ENCODE assay signal across 25 cellular contexts in the genomic region with DNA sequence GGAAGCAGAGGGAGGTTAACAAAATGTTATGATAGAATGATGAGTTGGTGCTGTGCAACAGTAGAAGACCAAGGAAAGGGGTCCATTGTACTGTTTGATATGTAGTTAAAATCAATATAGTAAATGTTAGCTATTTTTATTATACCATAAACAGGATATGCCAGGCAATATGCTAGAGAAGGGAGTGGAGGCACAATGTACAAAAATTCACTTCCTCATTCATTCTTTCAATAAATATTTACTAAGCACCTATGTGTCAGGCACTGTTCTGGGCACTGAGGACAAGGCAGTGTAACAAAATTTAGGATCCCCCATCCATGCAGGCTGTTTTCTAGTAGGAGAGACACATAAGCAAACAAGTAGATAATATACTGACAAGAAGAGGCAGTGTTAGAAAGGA.
"Had no signal": no experiment of that assay in that cellular context is flagged by ENCODE, and none has a peak within 500 bp of the region (broad histone marks: within the 10 kb centered on the region; RNA-seq: fewer than 3 reads in every experiment).

No MANE protein-coding gene starts in this region.

- H3K36me3 Mint-ChIP-seq: mesothelial cell of epicardium; naive thymus-derived CD4-positive, alpha-beta T cell; natural killer cell treated with Interleukin-12 subunit alpha and Interleukin-12 subunit beta and Interleukin-15 and Interleukin-18, amount 100 ng/mL, for 72 hours; stimulated activated memory B cell treated with anti-CD40 and anti-IgM and Interleukin-4, amounts not matched to agents 10 μg/mL and 1 μg/mL and 100 μg/mL, for 72 hours had no signal

- H3K27me3 ChIP-seq: ovary, right atrium auricular region, right lobe of liver, stomach, testis, thyroid gland, transverse colon, upper lobe of left lung, vagina had no signal

- H3K27me3 Mint-ChIP-seq: progenitor cell of endocrine pancreas had no signal

- H3K9me3 Mint-ChIP-seq: mesothelial cell of epicardium; naive thymus-derived CD4-positive, alpha-beta T cell; natural killer cell treated with Interleukin-12 subunit alpha and Interleukin-12 subunit beta and Interleukin-15 and Interleukin-18, amount 100 ng/mL, for 72 hours; stimulated activated memory B cell treated with anti-CD40 and anti-IgM and Interleukin-4, amounts not matched to agents 10 μg/mL and 1 μg/mL and 100 μg/mL, for 72 hours had no signal

- H3K36me3 ChIP-seq: left ventricle myocardium inferior, ovary, right atrium auricular region, right lobe of liver, stomach, thyroid gland, transverse colon, vagina had no signal

- H3K4me2 ChIP-seq: smooth muscle cell had no signal

- H3K4me3 Mint-ChIP-seq: mesothelial cell of epicardium; naive thymus-derived CD4-positive, alpha-beta T cell; natural killer cell treated with Interleukin-12 subunit alpha and Interleukin-12 subunit beta and Interleukin-15 and Interleukin-18, amount 100 ng/mL, for 72 hours; stimulated activated memory B cell treated with anti-CD40 and anti-IgM and Interleukin-4, amounts not matched to agents 10 μg/mL and 1 μg/mL and 100 μg/mL, for 72 hours had no signal

- H3K4me1 ChIP-seq: right atrium auricular region, vagina had no signal

- ATAC-seq: naive thymus-derived CD4-positive, alpha-beta T cell; natural killer cell treated with Interleukin-12 subunit alpha and Interleukin-12 subunit beta and Interleukin-15 and Interleukin-18, amount 100 ng/mL, for 72 hours; stimulated activated memory B cell treated with anti-CD40 and anti-IgM and Interleukin-4, amounts not matched to agents 10 μg/mL and 1 μg/mL and 100 μg/mL, for 72 hours; stimulated activated naive CD8-positive, alpha-beta T cell treated with anti-CD3 and anti-CD28 coated beads, Interleukin-15, Interleukin-2, amounts not matched to agents 100 U/mL and 50 U/mL, for 24 hours had no signal

- H3K27ac Mint-ChIP-seq: mesothelial cell of epicardium; naive thymus-derived CD4-positive, alpha-beta T cell; natural killer cell treated with Interleukin-12 subunit alpha and Interleukin-12 subunit beta and Interleukin-15 and Interleukin-18, amount 100 ng/mL, for 72 hours; stimulated activated memory B cell treated with anti-CD40 and anti-IgM and Interleukin-4, amounts not matched to agents 10 μg/mL and 1 μg/mL and 100 μg/mL, for 72 hours had no signal

- H3K9me3 ChIP-seq: left ventricle myocardium inferior, ovary, right atrium auricular region, right lobe of liver, stomach, testis, thyroid gland, transverse colon, upper lobe of left lung, vagina had no signal

- DNase-seq: hippocampal formation; kidney; left ventricle myocardium inferior; mesendoderm; naive thymus-derived CD4-positive, alpha-beta T cell; ovary; right lobe of liver; stimulated activated CD4-positive, alpha-beta T cell treated with anti-CD3 and anti-CD28 coated beads, Interleukin-1b, Interleukin-23, amount 100 ng/mL, for 48 hours; stimulated activated CD4-positive, alpha-beta T cell treated with anti-CD3 and anti-CD28 coated beads, Interleukin-2, amount 100 ng/mL, for 48 hours; stimulated activated CD4-positive, alpha-beta T cell treated with anti-CD3 and anti-CD28 coated beads, Interleukin-4, amount 100 ng/mL, for 4 hours; stimulated activated CD8-positive, alpha-beta memory T cell treated with anti-CD3 and anti-CD28 coated beads, Interleukin-4, amount 100 ng/mL, for 48 hours; stimulated activated naive CD8-positive, alpha-beta T cell treated with anti-CD3 and anti-CD28 coated beads, Interleukin-15, Interleukin-2, amounts not matched to agents 100 U/mL and 50 U/mL, for 24 hours; stomach; testis; thyroid gland; transverse colon; upper lobe of left lung had no signal

- H3K4me3 ChIP-seq: left ventricle myocardium inferior, lung, ovary, right atrium auricular region, right lobe of liver, smooth muscle cell, stomach, testis, thyroid gland, transverse colon, upper lobe of left lung, vagina had no signal

- H3K4me1 Mint-ChIP-seq: naive thymus-derived CD4-positive, alpha-beta T cell had no signal

- H3K27ac ChIP-seq: left ventricle myocardium inferior, ovary, right atrium auricular region, stomach, testis, thyroid gland, transverse colon, upper lobe of left lung, vagina had no signal
